In the genomic region with DNA sequence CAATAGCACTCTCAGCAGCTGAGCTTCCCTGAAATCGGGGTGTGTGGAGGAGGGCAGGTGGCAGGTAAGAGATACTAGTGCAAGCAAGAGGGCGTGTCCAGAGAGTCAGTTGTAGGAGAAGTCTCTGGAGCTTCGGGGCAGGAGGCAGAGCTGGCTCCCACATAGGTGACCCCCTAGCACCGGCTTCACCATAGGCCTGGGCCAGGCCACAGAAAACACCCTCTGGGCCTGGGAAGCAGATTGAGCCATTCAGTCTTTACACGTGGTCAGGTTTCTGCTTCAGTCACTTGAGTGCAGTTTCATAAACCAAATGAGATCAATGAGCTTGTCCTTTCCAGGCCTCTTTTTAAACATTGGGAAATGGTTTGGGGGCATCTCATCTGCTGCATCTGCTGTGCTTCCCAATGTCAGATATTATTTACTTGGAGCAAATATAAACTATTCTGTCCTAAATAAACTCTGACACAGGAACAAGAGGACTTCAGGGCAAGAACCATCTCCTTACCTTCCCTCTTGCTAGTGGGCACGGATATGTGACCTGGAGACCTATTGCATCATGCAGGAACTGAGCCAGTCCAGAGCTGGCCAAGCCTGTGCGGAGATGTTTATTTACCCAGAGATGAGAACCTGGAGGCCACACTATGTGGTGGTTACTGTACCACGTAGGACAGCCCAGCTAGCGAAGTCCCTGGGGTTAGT, we compare ENCODE assay signal across 8 cellular contexts. TPM values are rescaled to one million over a fixed set of nuclear protein-coding genes. Genes with fewer than 3 reads are reported as not detected.
A peak's percentile ranks its signal among the peaks of the same experiment; 100 is the strongest.
DNase-seq lines count a peak whose midpoint lies in the region; FAIRE-seq and TF ChIP-seq lines count a peak whose summit lies in the region.

No MANE protein-coding gene starts in this region.

- peak overlapping the region; percentile 74 to 98 (median 96) for H3K27ac Mint-ChIP-seq in nephron

- H3K9me3 Mint-ChIP-seq in nephron: no peaks in the 10 kb centered on the region

- FAIRE-seq in RCC 7860 (lab: Jason Lieb, UNC) (no peak), D721Med (lab: Jason Lieb, UNC) (no peak)

- H3K4me3 ChIP-seq in dorsolateral prefrontal cortex: no peak overlapping the region

- H3K36me3 Mint-ChIP-seq in nephron (ENCODE audit: low read depth): no peaks in the 10 kb centered on the region

- H3K27me3 ChIP-seq in dorsolateral prefrontal cortex: no peaks in the 10 kb centered on the region

- H3K4me3 Mint-ChIP-seq in nephron: peak overlapping the region in 2 of 3 experiments; percentile 35 to 67

- DNase-seq in HCEC 1CT (peak; percentile 90), RCC 7860 (ENCODE audit: low spot score) (peak; percentile 11), dorsolateral prefrontal cortex (peak in 7 of 10 donors; percentile 0 to 33 (median 7)), D721Med (ENCODE audit: insufficient read length, low spot score) (no peak), retina (no peak)
- no peak for DNase-seq in NK-92 treated with Interleukin-12 subunit alpha and Interleukin-12 subunit beta, amount 100 ng/mL, for 24 hours (lab: John Stamatoyannopoulos, UW)
- DNase-seq in central memory CD4-positive, alpha-beta T cell: no peak

- H3K27ac ChIP-seq in dorsolateral prefrontal cortex: peak overlapping the region in 51 of 59 donors; percentile 7 to 95 (median 69)

- intact Hi-C loops in dorsolateral prefrontal cortex (cut with DNase I): no loop called here

- H3K27me3 Mint-ChIP-seq in nephron (ENCODE audit: low read depth): peaks cover 3% of the 10 kb centered on the region

- TF ChIP-seq CTCF in dorsolateral prefrontal cortex (IDR thresholded peaks at IDR 0.05 in 54 of 56, conservative IDR thresholded peaks at IDR 0.05 in 2 of 56; ENCODE audit: low read depth in 1 of 56, partially characterized antibody in 56 of 56) (no peak), nephron (IDR thresholded peaks at IDR 0.05; ENCODE audit: unreplicated experiment in 3 of 3) (no peak), D721Med (IDR thresholded peaks at IDR 0.05; ENCODE audit: insufficient read depth, missing control alignments) (no peak)

- peaks cover 88% of the 10 kb centered on the region for H3K4me1 Mint-ChIP-seq in nephron

RNA-seq across cellular contexts. Expression of gene CCR7, which starts 16.1 kb away (rescaled TPM):
- total RNA-seq in dorsolateral prefrontal cortex: under 1 TPM in 4 of 120 experiments, not detected in 116; 0.25 to 0.49 (median 0.30) TPM

RNA-seq across cellular contexts. Expression of gene TNS4, which starts 47.7 kb away (rescaled TPM):
- total RNA-seq in dorsolateral prefrontal cortex: not detected

Comparison
In these comparisons a context has a peak if more than half of its experiments do, and no peak if none do; other contexts are left out.
1. DNase-seq: peak in HCEC 1CT (single experiment), RCC 7860 (single experiment) and dorsolateral prefrontal cortex (7 of 10); none in NK-92 treated with Interleukin-12 subunit alpha and Interleukin-12 subunit beta, amount 100 ng/mL, for 24 hours (single experiment), central memory CD4-positive, alpha-beta T cell (single experiment), D721Med (single experiment) and retina (single experiment).